31 cellular contexts compared by ENCODE assay signal in the genomic region with DNA sequence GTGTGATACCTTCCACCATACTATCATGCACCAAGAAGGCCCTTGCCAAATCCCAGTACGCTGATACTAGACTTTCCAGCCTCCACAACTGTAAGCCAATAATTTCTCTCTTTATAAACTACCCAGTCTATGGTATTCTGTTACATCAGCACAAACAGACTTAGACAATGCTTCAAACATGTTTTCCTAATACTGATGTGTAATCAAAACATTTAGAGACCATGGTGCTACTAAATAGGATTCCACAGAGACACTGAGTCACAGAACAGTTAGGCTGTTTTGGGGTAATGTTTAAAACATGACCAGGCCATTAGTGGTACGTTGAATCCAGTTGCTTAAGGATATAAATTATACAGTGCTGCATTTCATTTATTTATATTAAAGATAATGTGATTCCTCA.
DNase-seq lines count a peak whose midpoint lies in the region; ATAC-seq and TF ChIP-seq lines count a peak whose summit lies in the region.
"Had no signal": no experiment of that assay in that cellular context is flagged by ENCODE, and none has a peak within 500 bp of the region (broad histone marks: within the 10 kb centered on the region; RNA-seq: fewer than 3 reads in every experiment).

No MANE protein-coding gene starts in this region.

- peaks cover 24% of the 10 kb centered on the region for H3K4me1 Mint-ChIP-seq in activated CD8-positive, alpha-beta T cell treated with anti-CD3 and anti-CD28 coated beads for 36 hours (ENCODE audit: low read depth)
- H3K4me1 Mint-ChIP-seq in activated CD8-positive, alpha-beta T cell treated with anti-CD3 and anti-CD28 coated beads, Interleukin-2, amount 10 ng/mL, durations not matched to agents 7 days and 5 days (ENCODE audit: low read depth), result peaks cover 14% of the 10 kb centered on the region
- H3K4me1 Mint-ChIP-seq in stimulated activated effector memory CD8-positive, alpha-beta T cell treated with anti-CD3 and anti-CD28 coated beads, Interleukin-12 subunit alpha, Interleukin-12 subunit beta, amount 100 ng/mL, for 72 hours, result peaks cover 56% of the 10 kb centered on the region
- H3K4me1 Mint-ChIP-seq: B cell had no signal

- POLR2A ChIA-PET in activated CD8-positive, alpha-beta T cell treated with anti-CD3 and anti-CD28 coated beads for 36 hours (lab: Charles Lee), result no interaction called here
- POLR2A ChIA-PET in activated CD8-positive, alpha-beta T cell treated with anti-CD3 and anti-CD28 coated beads, Interleukin-2, amount 10 ng/mL, durations not matched to agents 7 days and 5 days (lab: Charles Lee), result no interaction called here

- H3K36me3 Mint-ChIP-seq in activated CD8-positive, alpha-beta T cell treated with anti-CD3 and anti-CD28 coated beads for 36 hours (ENCODE audit: low read depth), result peaks cover 71% of the 10 kb centered on the region
- peaks cover 64% of the 10 kb centered on the region for H3K36me3 Mint-ChIP-seq in activated CD8-positive, alpha-beta T cell treated with anti-CD3 and anti-CD28 coated beads, Interleukin-2, amount 10 ng/mL, durations not matched to agents 7 days and 5 days (ENCODE audit: low read depth)
- H3K36me3 Mint-ChIP-seq in stimulated activated effector memory CD8-positive, alpha-beta T cell treated with anti-CD3 and anti-CD28 coated beads, Interleukin-12 subunit alpha, Interleukin-12 subunit beta, amount 100 ng/mL, for 72 hours, result peaks cover 100% of the 10 kb centered on the region

- CTCF ChIA-PET in activated CD8-positive, alpha-beta T cell treated with anti-CD3 and anti-CD28 coated beads for 36 hours (lab: Charles Lee), result no interaction called here
- CTCF ChIA-PET in activated CD8-positive, alpha-beta T cell treated with anti-CD3 and anti-CD28 coated beads, Interleukin-2, amount 10 ng/mL, durations not matched to agents 7 days and 5 days (lab: Charles Lee), result no interaction called here

- no peak for TF ChIP-seq CTCF in activated CD8-positive, alpha-beta T cell treated with anti-CD3 and anti-CD28 coated beads for 36 hours (IDR thresholded peaks at IDR 0.05)

- no peak for DNase-seq in activated CD8-positive, alpha-beta T cell treated with anti-CD3 and anti-CD28 coated beads for 36 hours
- no peak for DNase-seq in activated CD8-positive, alpha-beta T cell treated with anti-CD3 and anti-CD28 coated beads, Interleukin-2, amount 10 ng/mL, durations not matched to agents 7 days and 5 days
- peak; percentile 35 for DNase-seq in adipocyte (ENCODE audit: low read depth)
- peak; percentile 52 for DNase-seq in fibroblast of peridontal ligament (ENCODE audit: extremely low read depth)
- DNase-seq in stimulated activated effector memory CD8-positive, alpha-beta T cell treated with anti-CD3 and anti-CD28 coated beads, Interleukin-12 subunit alpha, Interleukin-12 subunit beta, amount 100 ng/mL, for 72 hours (ENCODE audit: low spot score in 2 of 2), result no peak
- DNase-seq in DMS153 treated with DMSO at 0.1 percent for 48 hours (lab: John Stamatoyannopoulos, UW; ENCODE audit: unreplicated experiment), result no peak
- DNase-seq: 8988T; activated CD4-positive, alpha-beta T cell treated with anti-CD3 and anti-CD28 coated beads for 4 hours; activated naive CD4-positive, alpha-beta T cell treated with anti-CD3 and anti-CD28 coated beads for 36 hours; activated T-cell treated with anti-CD3 and anti-CD28 coated beads, Interleukin-2, amount 50 U/mL, for 72 hours; anterior cingulate cortex; DMS79 treated with DMSO at 0.1 percent for 48 hours; dorsolateral prefrontal cortex; gastrocnemius medialis; hypothalamus; left ventricle myocardium superior; naive thymus-derived CD8-positive, alpha-beta T cell; NCI-H1417; NCI-H2081; NCI-H446; NCI-H82; stimulated activated naive CD8-positive, alpha-beta T cell treated with anti-CD3 and anti-CD28 coated beads, Interleukin-15, amount 100 ng/mL, for 72 hours; tibial artery had no signal

- H3K4me1 ChIP-seq in adipocyte (ENCODE audit: control insufficient read depth, insufficient read depth, low read length), result peaks cover 38% of the 10 kb centered on the region

- H3K27ac Mint-ChIP-seq in activated CD8-positive, alpha-beta T cell treated with anti-CD3 and anti-CD28 coated beads for 36 hours, result peak overlapping the region; percentile 40
- no peak overlapping the region for H3K27ac Mint-ChIP-seq in activated CD8-positive, alpha-beta T cell treated with anti-CD3 and anti-CD28 coated beads, Interleukin-2, amount 10 ng/mL, durations not matched to agents 7 days and 5 days
- peak overlapping the region; percentile 3 for H3K27ac Mint-ChIP-seq in stimulated activated effector memory CD8-positive, alpha-beta T cell treated with anti-CD3 and anti-CD28 coated beads, Interleukin-12 subunit alpha, Interleukin-12 subunit beta, amount 100 ng/mL, for 72 hours
- H3K27ac Mint-ChIP-seq: activated naive CD4-positive, alpha-beta T cell treated with anti-CD3 and anti-CD28 coated beads for 36 hours; activated T-cell treated with anti-CD3 and anti-CD28 coated beads, Interleukin-2, amount 50 U/mL, for 72 hours; B cell; mesothelial cell of epicardium had no signal

- H3K27me3 ChIP-seq in adipocyte (replicated peaks; ENCODE audit: control insufficient read depth, insufficient read depth, low read length), result no peaks in the 10 kb centered on the region
- H3K27me3 ChIP-seq: dorsolateral prefrontal cortex, gastrocnemius medialis, tibial artery had no signal

- H3K36me3 ChIP-seq in adipocyte (ENCODE audit: control insufficient read depth, insufficient read depth, low read length, severe bottlenecking), result peaks cover 82% of the 10 kb centered on the region

- no peak overlapping the region for H3K4me3 ChIP-seq in adipocyte (ENCODE audit: low read length)
- H3K4me3 ChIP-seq: dorsolateral prefrontal cortex, gastrocnemius medialis, GM12878, tibial artery had no signal

- no peaks in the 10 kb centered on the region for H3K9me3 ChIP-seq in adipocyte (ENCODE audit: control insufficient read depth, low read length)
- H3K9me3 ChIP-seq: gastrocnemius medialis, tibial artery had no signal

- no peaks in the 10 kb centered on the region for H3K27me3 Mint-ChIP-seq in activated CD8-positive, alpha-beta T cell treated with anti-CD3 and anti-CD28 coated beads for 36 hours
- no peaks in the 10 kb centered on the region for H3K27me3 Mint-ChIP-seq in activated CD8-positive, alpha-beta T cell treated with anti-CD3 and anti-CD28 coated beads, Interleukin-2, amount 10 ng/mL, durations not matched to agents 7 days and 5 days (ENCODE audit: low read depth)
- H3K27me3 Mint-ChIP-seq: B cell; central memory CD8-positive, alpha-beta T cell; naive thymus-derived CD8-positive, alpha-beta T cell; stimulated activated naive CD8-positive, alpha-beta T cell treated with anti-CD3 and anti-CD28 coated beads, Interleukin-15, amount 100 ng/mL, for 72 hours had no signal

- no peak overlapping the region for H3K9ac ChIP-seq in adipocyte (ENCODE audit: low read length)

- no peak overlapping the region for H3K4me3 Mint-ChIP-seq in activated CD8-positive, alpha-beta T cell treated with anti-CD3 and anti-CD28 coated beads for 36 hours
- H3K4me3 Mint-ChIP-seq in activated CD8-positive, alpha-beta T cell treated with anti-CD3 and anti-CD28 coated beads, Interleukin-2, amount 10 ng/mL, durations not matched to agents 7 days and 5 days, result no peak overlapping the region
- no peak overlapping the region for H3K4me3 Mint-ChIP-seq in stimulated activated effector memory CD8-positive, alpha-beta T cell treated with anti-CD3 and anti-CD28 coated beads, Interleukin-12 subunit alpha, Interleukin-12 subunit beta, amount 100 ng/mL, for 72 hours
- H3K4me3 Mint-ChIP-seq: activated naive CD4-positive, alpha-beta T cell treated with anti-CD3 and anti-CD28 coated beads for 36 hours; activated T-cell treated with anti-CD3 and anti-CD28 coated beads, Interleukin-2, amount 50 U/mL, for 72 hours; B cell; central memory CD8-positive, alpha-beta T cell; mesothelial cell of epicardium; naive thymus-derived CD8-positive, alpha-beta T cell; stimulated activated naive CD8-positive, alpha-beta T cell treated with anti-CD3 and anti-CD28 coated beads, Interleukin-15, amount 100 ng/mL, for 72 hours had no signal

- H3K9me3 Mint-ChIP-seq in activated CD8-positive, alpha-beta T cell treated with anti-CD3 and anti-CD28 coated beads for 36 hours, result no peaks in the 10 kb centered on the region
- H3K9me3 Mint-ChIP-seq in activated CD8-positive, alpha-beta T cell treated with anti-CD3 and anti-CD28 coated beads, Interleukin-2, amount 10 ng/mL, durations not matched to agents 7 days and 5 days (ENCODE audit: insufficient read depth), result no peaks in the 10 kb centered on the region
- H3K9me3 Mint-ChIP-seq in stimulated activated effector memory CD8-positive, alpha-beta T cell treated with anti-CD3 and anti-CD28 coated beads, Interleukin-12 subunit alpha, Interleukin-12 subunit beta, amount 100 ng/mL, for 72 hours, result no peaks in the 10 kb centered on the region
- H3K9me3 Mint-ChIP-seq: activated naive CD4-positive, alpha-beta T cell treated with anti-CD3 and anti-CD28 coated beads for 36 hours; activated T-cell treated with anti-CD3 and anti-CD28 coated beads, Interleukin-2, amount 50 U/mL, for 72 hours; central memory CD8-positive, alpha-beta T cell; naive thymus-derived CD8-positive, alpha-beta T cell; stimulated activated naive CD8-positive, alpha-beta T cell treated with anti-CD3 and anti-CD28 coated beads, Interleukin-15, amount 100 ng/mL, for 72 hours had no signal

- no peak for ATAC-seq in activated CD8-positive, alpha-beta T cell treated with anti-CD3 and anti-CD28 coated beads for 36 hours
- no peak for ATAC-seq in activated CD8-positive, alpha-beta T cell treated with anti-CD3 and anti-CD28 coated beads, Interleukin-2, amount 10 ng/mL, durations not matched to agents 7 days and 5 days
- no peak for ATAC-seq in stimulated activated effector memory CD8-positive, alpha-beta T cell treated with anti-CD3 and anti-CD28 coated beads, Interleukin-12 subunit alpha, Interleukin-12 subunit beta, amount 100 ng/mL, for 72 hours
- ATAC-seq in GM18858 (IDR thresholded peaks at IDR 0.05; ENCODE audit: unreplicated experiment) (no peak), HG03045 (IDR thresholded peaks at IDR 0.05; ENCODE audit: unreplicated experiment) (no peak)
- ATAC-seq: activated T-cell treated with anti-CD3 and anti-CD28 coated beads, Interleukin-2, amount 50 U/mL, for 72 hours; gastrocnemius medialis; GM12878; left ventricle myocardium superior; naive thymus-derived CD8-positive, alpha-beta T cell; sciatic nerve; SK-N-SH treated with all-trans-retinoic acid at 6 μM for 48 hours; stimulated activated naive CD8-positive, alpha-beta T cell treated with anti-CD3 and anti-CD28 coated beads, Interleukin-15, amount 100 ng/mL, for 72 hours had no signal

- intact Hi-C loops in activated CD8-positive, alpha-beta T cell treated with anti-CD3 and anti-CD28 coated beads for 36 hours (cut with micrococcal nuclease), result no loop called here

Comparison
In these comparisons a context has a peak if more than half of its experiments do, and no peak if none do; other contexts are left out.
1. DNase-seq: peak in adipocyte (single experiment) and fibroblast of peridontal ligament (single experiment); none in activated CD8-positive, alpha-beta T cell treated with anti-CD3 and anti-CD28 coated beads for 36 hours (single experiment), activated CD8-positive, alpha-beta T cell treated with anti-CD3 and anti-CD28 coated beads, Interleukin-2, amount 10 ng/mL, durations not matched to agents 7 days and 5 days (single experiment), stimulated activated effector memory CD8-positive, alpha-beta T cell treated with anti-CD3 and anti-CD28 coated beads, Interleukin-12 subunit alpha, Interleukin-12 subunit beta, amount 100 ng/mL, for 72 hours (0 of 2) and DMS153 treated with DMSO at 0.1 percent for 48 hours (single experiment).